8 cellular contexts compared by ENCODE assay signal in genomic region chr15:50003786-50004334, GRCh38.
A peak's percentile ranks its signal among the peaks of the same experiment; 100 is the strongest.
DNase-seq lines count a peak whose midpoint lies in the region; ATAC-seq, FAIRE-seq and TF ChIP-seq lines count a peak whose summit lies in the region.

No MANE protein-coding gene starts in this region.

- H3K27me3 ChIP-seq in H7 (ENCODE audit: control insufficient read depth, insufficient read depth, low read length) (no peaks in the 10 kb centered on the region), SJSA1 (replicated peaks) (no peaks in the 10 kb centered on the region)

- FAIRE-seq in urothelium cell line (lab: Jason Lieb, UNC): no peak

- peak; percentile 87 for TF ChIP-seq CTCF in LNCAP (IDR thresholded peaks at IDR 0.05)

- ATAC-seq in Right ventricle myocardium superior (ENCODE audit: poor library complexity): peak; percentile 100

- H3K9me3 Mint-ChIP-seq in activated naive CD4-positive, alpha-beta T cell treated with anti-CD3 and anti-CD28 coated beads, Interleukin-2, amount 10 ng/mL, durations not matched to agents 7 days and 5 days: no peaks in the 10 kb centered on the region

- H3K4me3 Mint-ChIP-seq in activated naive CD4-positive, alpha-beta T cell treated with anti-CD3 and anti-CD28 coated beads, Interleukin-2, amount 10 ng/mL, durations not matched to agents 7 days and 5 days: no peak overlapping the region

- H3K4me3 ChIP-seq in H7 (ENCODE audit: insufficient read depth, low read depth, low read length) (no peak overlapping the region), SJSA1 (no peak overlapping the region)

- in situ Hi-C loops in G401 (cut with HindIII; ENCODE audit: low sequenced_read_pairs): no loop called here

- H3K9me3 ChIP-seq in SJSA1 (replicated peaks): no peaks in the 10 kb centered on the region

- H3K4me1 ChIP-seq in SJSA1 (replicated peaks): peaks cover 5% of the 10 kb centered on the region

- DNase-seq in G401 (ENCODE audit: low spot score) (peak; percentile 26), H7 (peak; percentile 31), SJSA1 (ENCODE audit: low read depth in 1 of 2, low spot score in 2 of 2) (peak; percentile 68 to 88), Right ventricle myocardium superior (peak; percentile 93), pons (ENCODE audit: low spot score) (peak; percentile 91), urothelium cell line (ENCODE audit: low spot score) (peak; percentile 77)
- peak; percentile 79 for DNase-seq in activated naive CD4-positive, alpha-beta T cell treated with anti-CD3 and anti-CD28 coated beads, Interleukin-2, amount 10 ng/mL, durations not matched to agents 7 days and 5 days

- H3K36me3 ChIP-seq in H7 (replicated peaks; ENCODE audit: control insufficient read depth, insufficient read depth, low read length) (no peaks in the 10 kb centered on the region), SJSA1 (no peaks in the 10 kb centered on the region)

- intact Hi-C loops in Right ventricle myocardium superior (cut with DNase I): loop anchor here (2.0 to 10.0 kb wide), 4 partner anchors 99 to 769 kb away; partner anchors contain the start of genes DTWD1 and FAM227B

- CTCF ChIA-PET in activated naive CD4-positive, alpha-beta T cell treated with anti-CD3 and anti-CD28 coated beads, Interleukin-2, amount 10 ng/mL, durations not matched to agents 7 days and 5 days (lab: Charles Lee): interaction anchor here (0.6 to 3.1 kb wide), 8 partner anchors 11 to 1097 kb away, joined by 3 to 10 read pairs (median 4); no protein-coding TSS in a partner anchor

- H3K27me3 Mint-ChIP-seq in activated naive CD4-positive, alpha-beta T cell treated with anti-CD3 and anti-CD28 coated beads, Interleukin-2, amount 10 ng/mL, durations not matched to agents 7 days and 5 days: peaks cover 10% of the 10 kb centered on the region

- H3K4me1 Mint-ChIP-seq in activated naive CD4-positive, alpha-beta T cell treated with anti-CD3 and anti-CD28 coated beads, Interleukin-2, amount 10 ng/mL, durations not matched to agents 7 days and 5 days: peaks cover 13% of the 10 kb centered on the region

- H3K27ac Mint-ChIP-seq in activated naive CD4-positive, alpha-beta T cell treated with anti-CD3 and anti-CD28 coated beads, Interleukin-2, amount 10 ng/mL, durations not matched to agents 7 days and 5 days: peak overlapping the region; percentile 20

- no peak overlapping the region; the same call in 1 of the 2 replicates for H3K27ac ChIP-seq in SJSA1

- H3K36me3 Mint-ChIP-seq in activated naive CD4-positive, alpha-beta T cell treated with anti-CD3 and anti-CD28 coated beads, Interleukin-2, amount 10 ng/mL, durations not matched to agents 7 days and 5 days: peaks cover 1% of the 10 kb centered on the region

Comparison
In these comparisons a context has a peak if more than half of its experiments do, and no peak if none do; other contexts are left out.
1. DNase-seq: peak in every context shown above with its lines; median percentile 93 in Right ventricle myocardium superior; 91 in pons; 79 in activated naive CD4-positive, alpha-beta T cell treated with anti-CD3 and anti-CD28 coated beads, Interleukin-2, amount 10 ng/mL, durations not matched to agents 7 days and 5 days; 78 in SJSA1; 77 in urothelium cell line; 31 in H7; 26 in G401.